Comparison of ENCODE assay signal across 1 cellular context in the genomic region with DNA sequence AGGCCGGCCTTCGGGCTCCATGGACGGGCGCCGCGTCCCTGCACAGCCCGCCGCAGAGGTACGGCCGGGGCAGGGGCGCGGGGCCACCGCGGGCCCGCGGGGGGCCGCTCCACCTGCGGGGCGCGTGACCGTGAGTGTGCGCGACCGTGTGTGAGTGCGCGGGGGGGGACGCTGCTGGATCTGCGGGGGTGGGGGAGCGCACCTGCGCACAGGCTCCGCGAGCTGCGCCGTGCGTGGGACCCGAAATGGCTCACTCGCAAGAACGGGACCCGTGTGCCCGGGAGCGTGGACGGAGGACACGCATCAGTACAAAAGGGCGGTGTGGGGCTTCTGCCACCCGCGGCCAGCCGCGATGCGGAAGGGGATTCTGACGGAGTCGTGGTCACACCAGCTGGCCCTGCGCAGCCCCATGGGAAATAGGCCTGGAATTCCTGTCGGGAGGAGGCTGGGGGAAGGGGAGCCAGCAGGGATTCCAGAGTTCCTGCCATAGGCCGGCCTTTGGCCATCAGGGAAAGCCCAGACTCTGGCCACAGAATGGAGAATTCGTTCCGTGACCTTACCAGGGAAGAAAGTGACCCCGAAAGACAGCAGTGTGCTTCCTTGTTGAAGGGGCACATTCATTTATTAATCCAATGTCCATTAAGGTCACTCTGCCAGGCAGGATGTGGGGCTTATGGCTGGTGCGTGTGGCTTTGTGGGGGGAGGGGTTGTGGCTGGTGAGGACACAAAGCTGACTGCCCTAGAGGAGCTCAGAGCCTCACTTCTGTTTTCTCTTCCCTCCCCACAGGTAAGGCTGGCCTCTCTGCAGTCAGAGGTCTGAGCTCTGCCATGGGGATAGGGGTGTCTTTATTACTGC.
TF ChIP-seq lines count a peak whose summit lies in the region.

No MANE protein-coding gene starts in this region.

TF ChIP-seq in WTC11, 78 proteins besides CTCF, POLR2A, EP300 and RAD21 (continued from another document):
- TF ChIP-seq, protein P1, sequence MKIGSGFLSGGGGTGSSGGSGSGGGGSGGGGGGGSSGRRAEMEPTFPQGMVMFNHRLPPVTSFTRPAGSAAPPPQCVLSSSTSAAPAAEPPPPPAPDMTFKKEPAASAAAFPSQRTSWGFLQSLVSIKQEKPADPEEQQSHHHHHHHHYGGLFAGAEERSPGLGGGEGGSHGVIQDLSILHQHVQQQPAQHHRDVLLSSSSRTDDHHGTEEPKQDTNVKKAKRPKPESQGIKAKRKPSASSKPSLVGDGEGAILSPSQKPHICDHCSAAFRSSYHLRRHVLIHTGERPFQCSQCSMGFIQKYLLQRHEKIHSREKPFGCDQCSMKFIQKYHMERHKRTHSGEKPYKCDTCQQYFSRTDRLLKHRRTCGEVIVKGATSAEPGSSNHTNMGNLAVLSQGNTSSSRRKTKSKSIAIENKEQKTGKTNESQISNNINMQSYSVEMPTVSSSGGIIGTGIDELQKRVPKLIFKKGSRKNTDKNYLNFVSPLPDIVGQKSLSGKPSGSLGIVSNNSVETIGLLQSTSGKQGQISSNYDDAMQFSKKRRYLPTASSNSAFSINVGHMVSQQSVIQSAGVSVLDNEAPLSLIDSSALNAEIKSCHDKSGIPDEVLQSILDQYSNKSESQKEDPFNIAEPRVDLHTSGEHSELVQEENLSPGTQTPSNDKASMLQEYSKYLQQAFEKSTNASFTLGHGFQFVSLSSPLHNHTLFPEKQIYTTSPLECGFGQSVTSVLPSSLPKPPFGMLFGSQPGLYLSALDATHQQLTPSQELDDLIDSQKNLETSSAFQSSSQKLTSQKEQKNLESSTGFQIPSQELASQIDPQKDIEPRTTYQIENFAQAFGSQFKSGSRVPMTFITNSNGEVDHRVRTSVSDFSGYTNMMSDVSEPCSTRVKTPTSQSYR (CRISPR knock-in tag; IDR thresholded peaks at IDR 0.05) = peak; percentile 93
- TF ChIP-seq NFE2L1 (CRISPR knock-in tag; IDR thresholded peaks at IDR 0.05) (peak; percentile 54; the same call in 1 of the 2 replicates), ZNF121 (CRISPR knock-in tag; IDR thresholded peaks at IDR 0.05) (no peak), SMAD3 (CRISPR knock-in tag; IDR thresholded peaks at IDR 0.05; ENCODE audit: borderline replicate concordance) (0 out of 2 replicates have a peak, but pooled peaks have one; percentile 29), OVOL2 (CRISPR knock-in tag; IDR thresholded peaks at IDR 0.05; ENCODE audit: borderline replicate concordance) (no peak), CBFB (CRISPR knock-in tag; IDR thresholded peaks at IDR 0.05; ENCODE audit: low read depth) (no peak), EMX1 (CRISPR knock-in tag; IDR thresholded peaks at IDR 0.05) (0 out of 2 replicates have a peak, but pooled peaks have one; percentile 6), ETV6 (CRISPR knock-in tag; IDR thresholded peaks at IDR 0.05) (no peak), GRHL2 (CRISPR knock-in tag; IDR thresholded peaks at IDR 0.05; ENCODE audit: insufficient replicate concordance, severe bottlenecking) (no peak), MXD4 (CRISPR knock-in tag; IDR thresholded peaks at IDR 0.05; ENCODE audit: borderline replicate concordance) (no peak), ZNF671 (CRISPR knock-in tag; IDR thresholded peaks at IDR 0.05) (no peak)
- TF ChIP-seq, protein P2, sequence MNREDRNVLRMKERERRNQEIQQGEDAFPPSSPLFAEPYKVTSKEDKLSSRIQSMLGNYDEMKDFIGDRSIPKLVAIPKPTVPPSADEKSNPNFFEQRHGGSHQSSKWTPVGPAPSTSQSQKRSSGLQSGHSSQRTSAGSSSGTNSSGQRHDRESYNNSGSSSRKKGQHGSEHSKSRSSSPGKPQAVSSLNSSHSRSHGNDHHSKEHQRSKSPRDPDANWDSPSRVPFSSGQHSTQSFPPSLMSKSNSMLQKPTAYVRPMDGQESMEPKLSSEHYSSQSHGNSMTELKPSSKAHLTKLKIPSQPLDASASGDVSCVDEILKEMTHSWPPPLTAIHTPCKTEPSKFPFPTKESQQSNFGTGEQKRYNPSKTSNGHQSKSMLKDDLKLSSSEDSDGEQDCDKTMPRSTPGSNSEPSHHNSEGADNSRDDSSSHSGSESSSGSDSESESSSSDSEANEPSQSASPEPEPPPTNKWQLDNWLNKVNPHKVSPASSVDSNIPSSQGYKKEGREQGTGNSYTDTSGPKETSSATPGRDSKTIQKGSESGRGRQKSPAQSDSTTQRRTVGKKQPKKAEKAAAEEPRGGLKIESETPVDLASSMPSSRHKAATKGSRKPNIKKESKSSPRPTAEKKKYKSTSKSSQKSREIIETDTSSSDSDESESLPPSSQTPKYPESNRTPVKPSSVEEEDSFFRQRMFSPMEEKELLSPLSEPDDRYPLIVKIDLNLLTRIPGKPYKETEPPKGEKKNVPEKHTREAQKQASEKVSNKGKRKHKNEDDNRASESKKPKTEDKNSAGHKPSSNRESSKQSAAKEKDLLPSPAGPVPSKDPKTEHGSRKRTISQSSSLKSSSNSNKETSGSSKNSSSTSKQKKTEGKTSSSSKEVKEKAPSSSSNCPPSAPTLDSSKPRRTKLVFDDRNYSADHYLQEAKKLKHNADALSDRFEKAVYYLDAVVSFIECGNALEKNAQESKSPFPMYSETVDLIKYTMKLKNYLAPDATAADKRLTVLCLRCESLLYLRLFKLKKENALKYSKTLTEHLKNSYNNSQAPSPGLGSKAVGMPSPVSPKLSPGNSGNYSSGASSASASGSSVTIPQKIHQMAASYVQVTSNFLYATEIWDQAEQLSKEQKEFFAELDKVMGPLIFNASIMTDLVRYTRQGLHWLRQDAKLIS (CRISPR knock-in tag; IDR thresholded peaks at IDR 0.05; ENCODE audit: borderline replicate concordance) = no peak
- TF ChIP-seq, protein P3, sequence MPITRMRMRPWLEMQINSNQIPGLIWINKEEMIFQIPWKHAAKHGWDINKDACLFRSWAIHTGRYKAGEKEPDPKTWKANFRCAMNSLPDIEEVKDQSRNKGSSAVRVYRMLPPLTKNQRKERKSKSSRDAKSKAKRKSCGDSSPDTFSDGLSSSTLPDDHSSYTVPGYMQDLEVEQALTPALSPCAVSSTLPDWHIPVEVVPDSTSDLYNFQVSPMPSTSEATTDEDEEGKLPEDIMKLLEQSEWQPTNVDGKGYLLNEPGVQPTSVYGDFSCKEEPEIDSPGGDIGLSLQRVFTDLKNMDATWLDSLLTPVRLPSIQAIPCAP (CRISPR knock-in tag; IDR thresholded peaks at IDR 0.05) = no peak
- TF ChIP-seq, protein P4, sequence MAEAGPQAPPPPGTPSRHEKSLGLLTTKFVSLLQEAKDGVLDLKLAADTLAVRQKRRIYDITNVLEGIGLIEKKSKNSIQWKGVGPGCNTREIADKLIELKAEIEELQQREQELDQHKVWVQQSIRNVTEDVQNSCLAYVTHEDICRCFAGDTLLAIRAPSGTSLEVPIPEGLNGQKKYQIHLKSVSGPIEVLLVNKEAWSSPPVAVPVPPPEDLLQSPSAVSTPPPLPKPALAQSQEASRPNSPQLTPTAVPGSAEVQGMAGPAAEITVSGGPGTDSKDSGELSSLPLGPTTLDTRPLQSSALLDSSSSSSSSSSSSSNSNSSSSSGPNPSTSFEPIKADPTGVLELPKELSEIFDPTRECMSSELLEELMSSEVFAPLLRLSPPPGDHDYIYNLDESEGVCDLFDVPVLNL (CRISPR knock-in tag; IDR thresholded peaks at IDR 0.05; ENCODE audit: borderline replicate concordance, low read depth) = 0 out of 2 replicates have a peak, but pooled peaks have one; percentile 19
- TF ChIP-seq, protein P5, sequence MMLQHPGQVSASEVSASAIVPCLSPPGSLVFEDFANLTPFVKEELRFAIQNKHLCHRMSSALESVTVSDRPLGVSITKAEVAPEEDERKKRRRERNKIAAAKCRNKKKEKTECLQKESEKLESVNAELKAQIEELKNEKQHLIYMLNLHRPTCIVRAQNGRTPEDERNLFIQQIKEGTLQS (CRISPR knock-in tag; conservative IDR thresholded peaks at IDR 0.05) = no peak
- TF ChIP-seq, protein P6, sequence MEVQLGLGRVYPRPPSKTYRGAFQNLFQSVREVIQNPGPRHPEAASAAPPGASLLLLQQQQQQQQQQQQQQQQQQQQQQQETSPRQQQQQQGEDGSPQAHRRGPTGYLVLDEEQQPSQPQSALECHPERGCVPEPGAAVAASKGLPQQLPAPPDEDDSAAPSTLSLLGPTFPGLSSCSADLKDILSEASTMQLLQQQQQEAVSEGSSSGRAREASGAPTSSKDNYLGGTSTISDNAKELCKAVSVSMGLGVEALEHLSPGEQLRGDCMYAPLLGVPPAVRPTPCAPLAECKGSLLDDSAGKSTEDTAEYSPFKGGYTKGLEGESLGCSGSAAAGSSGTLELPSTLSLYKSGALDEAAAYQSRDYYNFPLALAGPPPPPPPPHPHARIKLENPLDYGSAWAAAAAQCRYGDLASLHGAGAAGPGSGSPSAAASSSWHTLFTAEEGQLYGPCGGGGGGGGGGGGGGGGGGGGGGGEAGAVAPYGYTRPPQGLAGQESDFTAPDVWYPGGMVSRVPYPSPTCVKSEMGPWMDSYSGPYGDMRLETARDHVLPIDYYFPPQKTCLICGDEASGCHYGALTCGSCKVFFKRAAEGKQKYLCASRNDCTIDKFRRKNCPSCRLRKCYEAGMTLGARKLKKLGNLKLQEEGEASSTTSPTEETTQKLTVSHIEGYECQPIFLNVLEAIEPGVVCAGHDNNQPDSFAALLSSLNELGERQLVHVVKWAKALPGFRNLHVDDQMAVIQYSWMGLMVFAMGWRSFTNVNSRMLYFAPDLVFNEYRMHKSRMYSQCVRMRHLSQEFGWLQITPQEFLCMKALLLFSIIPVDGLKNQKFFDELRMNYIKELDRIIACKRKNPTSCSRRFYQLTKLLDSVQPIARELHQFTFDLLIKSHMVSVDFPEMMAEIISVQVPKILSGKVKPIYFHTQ (CRISPR knock-in tag; IDR thresholded peaks at IDR 0.05) = peak; percentile 44; the same call in 1 of the 2 replicates
- TF ChIP-seq, protein P7, sequence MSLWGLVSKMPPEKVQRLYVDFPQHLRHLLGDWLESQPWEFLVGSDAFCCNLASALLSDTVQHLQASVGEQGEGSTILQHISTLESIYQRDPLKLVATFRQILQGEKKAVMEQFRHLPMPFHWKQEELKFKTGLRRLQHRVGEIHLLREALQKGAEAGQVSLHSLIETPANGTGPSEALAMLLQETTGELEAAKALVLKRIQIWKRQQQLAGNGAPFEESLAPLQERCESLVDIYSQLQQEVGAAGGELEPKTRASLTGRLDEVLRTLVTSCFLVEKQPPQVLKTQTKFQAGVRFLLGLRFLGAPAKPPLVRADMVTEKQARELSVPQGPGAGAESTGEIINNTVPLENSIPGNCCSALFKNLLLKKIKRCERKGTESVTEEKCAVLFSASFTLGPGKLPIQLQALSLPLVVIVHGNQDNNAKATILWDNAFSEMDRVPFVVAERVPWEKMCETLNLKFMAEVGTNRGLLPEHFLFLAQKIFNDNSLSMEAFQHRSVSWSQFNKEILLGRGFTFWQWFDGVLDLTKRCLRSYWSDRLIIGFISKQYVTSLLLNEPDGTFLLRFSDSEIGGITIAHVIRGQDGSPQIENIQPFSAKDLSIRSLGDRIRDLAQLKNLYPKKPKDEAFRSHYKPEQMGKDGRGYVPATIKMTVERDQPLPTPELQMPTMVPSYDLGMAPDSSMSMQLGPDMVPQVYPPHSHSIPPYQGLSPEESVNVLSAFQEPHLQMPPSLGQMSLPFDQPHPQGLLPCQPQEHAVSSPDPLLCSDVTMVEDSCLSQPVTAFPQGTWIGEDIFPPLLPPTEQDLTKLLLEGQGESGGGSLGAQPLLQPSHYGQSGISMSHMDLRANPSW (CRISPR knock-in tag; conservative IDR thresholded peaks at IDR 0.05; ENCODE audit: low read depth) = no peak
- TF ChIP-seq, protein P8, sequence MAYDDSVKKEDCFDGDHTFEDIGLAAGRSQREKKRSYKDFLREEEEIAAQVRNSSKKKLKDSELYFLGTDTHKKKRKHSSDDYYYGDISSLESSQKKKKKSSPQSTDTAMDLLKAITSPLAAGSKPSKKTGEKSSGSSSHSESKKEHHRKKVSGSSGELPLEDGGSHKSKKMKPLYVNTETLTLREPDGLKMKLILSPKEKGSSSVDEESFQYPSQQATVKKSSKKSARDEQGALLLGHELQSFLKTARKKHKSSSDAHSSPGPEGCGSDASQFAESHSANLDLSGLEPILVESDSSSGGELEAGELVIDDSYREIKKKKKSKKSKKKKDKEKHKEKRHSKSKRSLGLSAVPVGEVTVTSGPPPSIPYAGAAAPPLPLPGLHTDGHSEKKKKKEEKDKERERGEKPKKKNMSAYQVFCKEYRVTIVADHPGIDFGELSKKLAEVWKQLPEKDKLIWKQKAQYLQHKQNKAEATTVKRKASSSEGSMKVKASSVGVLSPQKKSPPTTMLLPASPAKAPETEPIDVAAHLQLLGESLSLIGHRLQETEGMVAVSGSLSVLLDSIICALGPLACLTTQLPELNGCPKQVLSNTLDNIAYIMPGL (CRISPR knock-in tag; IDR thresholded peaks at IDR 0.05) = peak; percentile 55
